8 cellular contexts compared by ENCODE assay signal in the genomic region with DNA sequence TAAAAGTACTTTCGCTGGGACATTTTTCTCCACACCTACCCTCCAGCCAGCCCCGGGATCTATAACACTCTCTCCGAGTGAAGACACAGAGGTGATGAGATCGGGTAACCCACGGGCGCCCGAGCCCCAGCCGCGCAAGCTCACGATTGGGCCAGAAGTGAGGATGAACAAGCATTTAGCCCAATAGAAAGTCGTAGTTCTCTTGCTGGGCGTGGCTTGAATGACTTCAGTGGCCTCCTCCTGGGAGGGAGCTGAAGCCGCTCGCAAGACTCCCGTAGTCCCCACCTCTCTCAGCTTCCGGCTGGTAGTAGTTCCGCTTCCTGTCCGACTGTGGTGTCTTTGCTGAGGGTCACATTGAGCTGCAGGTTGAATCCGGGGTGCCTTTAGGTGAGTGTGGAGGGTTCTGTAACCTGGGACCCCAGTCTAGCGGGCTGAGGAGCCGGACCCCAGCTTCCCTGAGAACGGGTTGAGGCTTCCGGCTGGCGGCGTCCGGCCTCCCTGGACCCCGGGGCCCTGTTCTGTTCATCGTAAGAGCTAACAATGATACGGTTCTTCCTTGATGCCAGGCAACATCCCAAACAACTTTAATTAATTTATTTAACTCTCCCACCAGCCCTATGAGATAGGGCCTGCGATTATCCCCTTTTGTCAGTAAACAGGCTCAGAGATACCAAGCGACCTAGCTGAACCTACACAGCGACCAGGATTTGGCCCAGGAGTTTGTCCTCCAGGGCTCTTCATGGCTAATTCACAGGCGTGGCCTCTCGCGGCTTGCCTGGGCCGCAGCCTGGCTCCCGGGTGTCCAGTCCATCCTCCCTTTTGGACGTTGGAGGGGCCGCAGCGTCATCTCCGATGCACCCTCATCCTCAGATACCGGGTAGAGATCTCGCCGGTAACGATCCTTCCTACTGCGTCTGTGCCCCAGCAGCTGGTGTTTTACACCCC. TPM values are rescaled to one million over a fixed set of nuclear protein-coding genes. Genes with fewer than 3 reads are reported as not detected.
A peak's percentile ranks its signal among the peaks of the same experiment; 100 is the strongest.
DNase-seq lines count a peak whose midpoint lies in the region; ATAC-seq and TF ChIP-seq lines count a peak whose summit lies in the region.

A gene with protein sequence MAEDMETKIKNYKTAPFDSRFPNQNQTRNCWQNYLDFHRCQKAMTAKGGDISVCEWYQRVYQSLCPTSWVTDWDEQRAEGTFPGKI (plus strand): TSS at position 307 of the 945 bp plus-strand sequence. CDS start 2,921 bp downstream, outside the sequence.

- H3K4me3 ChIP-seq in MG63 (peak within 1 kb of the TSS; percentile 77), fibroblast of the aortic adventitia (ENCODE audit: low read depth, low read length) (peak within 1 kb of the TSS; percentile 95)

- peak; percentile 98 for DNase-seq in EL
- DNase-seq in H9 = peak; percentile 97
- peak; percentile 98 for DNase-seq in MG63
- DNase-seq in SHP77 treated with DMSO at 0.1 percent for 48 hours (lab: John Stamatoyannopoulos, UW) = peak; percentile 98
- DNase-seq in activated effector memory CD4-positive, alpha-beta T cell treated with anti-CD3 and anti-CD28 coated beads, Interleukin-2, amount 50 U/mL, for 16 hours = peak; percentile 96
- DNase-seq in fibroblast of the aortic adventitia (ENCODE audit: low read depth) = peak; percentile 96
- DNase-seq in nephron progenitor cell = peak; percentile 87
- DNase-seq in stimulated activated naive CD8-positive, alpha-beta T cell treated with anti-CD3 and anti-CD28 coated beads, Interleukin-15, amount 100 ng/mL, for 72 hours = peak; percentile 88 to 95

- no peak within 1 kb of the TSS for H3T11ph ChIP-seq in H9 (ENCODE audit: low read length)

- WGBS in H9 (ENCODE audit: extremely low coverage, insufficient read length, low lambda C conversion rate) = no CpG with 5 or more reads among the region's 46 CpGs

- peaks cover 18% of the 10 kb centered on the region for H3K23me2 ChIP-seq in H9 (ENCODE audit: insufficient read length, low read depth, low read length, poor library complexity, severe bottlenecking)

- H3K4me1 ChIP-seq in H9 (ENCODE audit: insufficient read depth, low read length) = peaks cover 4% of the 10 kb centered on the region; the same call in 1 of the 2 replicates

- H3K36me3 Mint-ChIP-seq in H9 (ENCODE audit: insufficient read depth in 1 of 3, low read depth in 3 of 3) = peaks cover 14 to 20% (median 17%) of the 10 kb centered on the region in 3 experiments
- peaks cover 15% of the 10 kb centered on the region for H3K36me3 Mint-ChIP-seq in nephron progenitor cell (ENCODE audit: low read depth)

- no peak within 1 kb of the TSS for H3K23ac ChIP-seq in H9 (ENCODE audit: insufficient read length, low read depth, low read length)

- ATAC-seq in stimulated activated naive CD8-positive, alpha-beta T cell treated with anti-CD3 and anti-CD28 coated beads, Interleukin-15, amount 100 ng/mL, for 72 hours = peak; percentile 77

- no peak within 1 kb of the TSS for H4K91ac ChIP-seq in H9 (ENCODE audit: insufficient read length, low read depth, low read length)

- no peak within 1 kb of the TSS for H2BK120ac ChIP-seq in H9 (ENCODE audit: low read depth, low read length, poor library complexity, severe bottlenecking)

- H2BK15ac ChIP-seq in H9 (ENCODE audit: low read depth, low read length) = no peak within 1 kb of the TSS

- H2BK20ac ChIP-seq in H9 (ENCODE audit: low read depth, low read length, poor library complexity, severe bottlenecking) = no peak within 1 kb of the TSS

- H2BK12ac ChIP-seq in H9 (ENCODE audit: insufficient read length, low read depth, low read length) = no peak within 1 kb of the TSS

- peaks cover 28% of the 10 kb centered on the region for H3K36me3 ChIP-seq in MG63

- H3K27ac Mint-ChIP-seq in H9 (peak within 1 kb of the TSS; percentile 20 to 95 (median 60)), nephron progenitor cell (peak within 1 kb of the TSS; percentile 85)
- H3K27ac Mint-ChIP-seq in stimulated activated naive CD8-positive, alpha-beta T cell treated with anti-CD3 and anti-CD28 coated beads, Interleukin-15, amount 100 ng/mL, for 72 hours = peak within 1 kb of the TSS; percentile 96 to 97

- peak within 1 kb of the TSS; percentile 56 for H3K9ac ChIP-seq in H9 (ENCODE audit: extremely low read depth, insufficient read length, low read length)

- H3K4me1 Mint-ChIP-seq in H9 = peaks cover 16 to 21% of the 10 kb centered on the region in 2 experiments
- peaks cover 30% of the 10 kb centered on the region for H3K4me1 Mint-ChIP-seq in nephron progenitor cell
- peaks cover 52% of the 10 kb centered on the region for H3K4me1 Mint-ChIP-seq in stimulated activated naive CD8-positive, alpha-beta T cell treated with anti-CD3 and anti-CD28 coated beads, Interleukin-15, amount 100 ng/mL, for 72 hours

- no peaks in the 10 kb centered on the region for H4K20me1 ChIP-seq in H9 (ENCODE audit: control insufficient read depth, insufficient read depth, insufficient read length)

- H3K4me3 Mint-ChIP-seq in H9 (peak within 1 kb of the TSS; percentile 97 to 99), nephron progenitor cell (peak within 1 kb of the TSS; percentile 100)
- H3K4me3 Mint-ChIP-seq in stimulated activated naive CD8-positive, alpha-beta T cell treated with anti-CD3 and anti-CD28 coated beads, Interleukin-15, amount 100 ng/mL, for 72 hours = peak within 1 kb of the TSS; percentile 91 to 99

- H3K79me2 ChIP-seq in H9 (ENCODE audit: insufficient read depth, low read length) = peaks cover 4% of the 10 kb centered on the region; the same call in 1 of the 2 replicates

- H3K27me3 ChIP-seq in H9 (ENCODE audit: insufficient read depth, low read length) (no peaks in the 10 kb centered on the region; the same call in 1 of the 2 replicates), MG63 (no peaks in the 10 kb centered on the region)

- no peak within 1 kb of the TSS for H4K8ac ChIP-seq in H9 (replicated peaks; ENCODE audit: insufficient read length, low read depth, low read length)

- no peak within 1 kb of the TSS for H2AK5ac ChIP-seq in H9 (ENCODE audit: insufficient read length, low read length)

- H4K5ac ChIP-seq in H9 (ENCODE audit: insufficient read length, low read depth, low read length) = no peak within 1 kb of the TSS

- H2BK5ac ChIP-seq in H9 (ENCODE audit: insufficient read length, low read length) = no peak within 1 kb of the TSS

- no peak within 1 kb of the TSS for H3K4ac ChIP-seq in H9 (ENCODE audit: low read depth, low read length)

- H2AFZ ChIP-seq in H9 (ENCODE audit: low read length) = no peak within 1 kb of the TSS

- no peak within 1 kb of the TSS for H3K14ac ChIP-seq in H9 (ENCODE audit: insufficient read depth, low read length)

- no peak within 1 kb of the TSS for H3K27ac ChIP-seq in H9 (ENCODE audit: insufficient read length, low read depth, low read length)

- peaks cover 20% of the 10 kb centered on the region for H3K27me3 Mint-ChIP-seq in H9 (ENCODE audit: low read depth)
- H3K27me3 Mint-ChIP-seq in nephron progenitor cell (ENCODE audit: low read depth, poor library complexity) = peaks cover 7% of the 10 kb centered on the region
- H3K27me3 Mint-ChIP-seq in stimulated activated naive CD8-positive, alpha-beta T cell treated with anti-CD3 and anti-CD28 coated beads, Interleukin-15, amount 100 ng/mL, for 72 hours = no peaks in the 10 kb centered on the region

- H3K18ac ChIP-seq in H9 (ENCODE audit: insufficient read length, low read depth, low read length) = no peak within 1 kb of the TSS

- H3K9me3 Mint-ChIP-seq in H9 = no peaks in the 10 kb centered on the region; a peak in 2 of 5 replicates
- H3K9me3 Mint-ChIP-seq in nephron progenitor cell = no peaks in the 10 kb centered on the region
- no peaks in the 10 kb centered on the region for H3K9me3 Mint-ChIP-seq in stimulated activated naive CD8-positive, alpha-beta T cell treated with anti-CD3 and anti-CD28 coated beads, Interleukin-15, amount 100 ng/mL, for 72 hours

- H3K4me2 ChIP-seq in H9 (ENCODE audit: insufficient read depth, insufficient read length, low read length) = peak within 1 kb of the TSS; percentile 71

- H3K79me1 ChIP-seq in H9 (ENCODE audit: insufficient read depth, low read depth, low read length, poor library complexity, severe bottlenecking) = no peaks in the 10 kb centered on the region

- TF ChIP-seq CTCF in H9 (conservative IDR thresholded peaks at IDR 0.05) (no peak), fibroblast of the aortic adventitia (IDR thresholded peaks at IDR 0.05; ENCODE audit: insufficient read depth, low read length) (no peak), nephron progenitor cell (IDR thresholded peaks at IDR 0.05) (no peak)

- H3K56ac ChIP-seq in H9 (ENCODE audit: insufficient read length, low read depth, low read length) = no peak within 1 kb of the TSS

- H3K9me3 ChIP-seq in H9 (ENCODE audit: control insufficient read depth, low read depth, low read length) (no peaks in the 10 kb centered on the region), MG63 (no peaks in the 10 kb centered on the region)

RNA-seq across cellular contexts. Expression of the gene that starts here (rescaled TPM):
- total RNA-seq in H9 (2021) = 422 and 432 TPM in 2 replicates
- total RNA-seq in MG63 (2014; rRNA removed; shearing (Covaris generic); ENCODE audit: low replicate concordance) = 377 and 417 TPM in 2 replicates
- total RNA-seq in fibroblast of the aortic adventitia (ENCODE audit: low replicate concordance) = 104 and 327 TPM in 2 replicates
